8 cellular contexts compared by ENCODE assay signal in genomic region chr17:7213895-7214299, GRCh38. TPM values are rescaled to one million over a fixed set of nuclear protein-coding genes. Genes with fewer than 3 reads are reported as not detected.
DNase-seq lines count a peak whose midpoint lies in the region; ATAC-seq, FAIRE-seq and TF ChIP-seq lines count a peak whose summit lies in the region.

No MANE protein-coding gene starts in this region.

- FAIRE-seq in K562 (lab: Jason Lieb, UNC) = no peak

- H3K27ac ChIP-seq in PC-9 (no peak overlapping the region), K562 (ENCODE audit: extremely low read depth, low read depth, low read length) (no peak overlapping the region; the same call in 2 of the 3 replicates)

- H3K36me3 ChIP-seq in PC-9 (ENCODE audit: low read depth) = no peaks in the 10 kb centered on the region
- H3K36me3 ChIP-seq in K562 (ENCODE audit: control insufficient read depth, insufficient read depth, low read length) = no peaks in the 10 kb centered on the region

- H3K4me3 Mint-ChIP-seq in activated CD4-positive, alpha-beta T cell treated with anti-CD3 and anti-CD28 coated beads, Interleukin-2, amount 10 ng/mL, durations not matched to agents 24 days and 14 days = peak overlapping the region; percentile 96

- peaks cover 18% of the 10 kb centered on the region for H3K27me3 Mint-ChIP-seq in activated CD4-positive, alpha-beta T cell treated with anti-CD3 and anti-CD28 coated beads, Interleukin-2, amount 10 ng/mL, durations not matched to agents 24 days and 14 days

- H2AFZ ChIP-seq in PC-9 = no peak overlapping the region
- H2AFZ ChIP-seq in K562 (ENCODE audit: low read depth, low read length) = no peak overlapping the region

- peaks cover 51% of the 10 kb centered on the region for H3K4me1 Mint-ChIP-seq in activated CD4-positive, alpha-beta T cell treated with anti-CD3 and anti-CD28 coated beads, Interleukin-2, amount 10 ng/mL, durations not matched to agents 24 days and 14 days

- DNase-seq in activated CD4-positive, alpha-beta T cell treated with anti-CD3 and anti-CD28 coated beads, Interleukin-2, amount 10 ng/mL, durations not matched to agents 24 days and 14 days = peak; percentile 92
- DNase-seq in activated CD4-positive, alpha-beta T cell treated with anti-CD3 and anti-CD28 coated beads for 4 hours = no peak
- peak; percentile 32 to 46 for DNase-seq in Kasumi-1 (lab: John Stamatoyannopoulos, UW)
- DNase-seq in PC-9 = peak in 1 of 2 experiments; percentile 83
- peak; percentile 66 to 80 (median 74) for DNase-seq in K562 (ENCODE audit: extremely low read depth in 1 of 4, low spot score in 3 of 4)
- peak; percentile 98 for DNase-seq in retina
- DNase-seq in ureter (ENCODE audit: low spot score) = no peak

- H3K9me2 ChIP-seq in PC-9 (ENCODE audit: insufficient read depth) = no peaks in the 10 kb centered on the region

- 0 out of 2 replicates have a peak, but pooled peaks cover 3% of the 10 kb centered on the region for H3K79me2 ChIP-seq in PC-9 (ENCODE audit: low read depth)
- peaks cover 32% of the 10 kb centered on the region; the same call in 2 of the 3 replicates for H3K79me2 ChIP-seq in K562 (ENCODE audit: control insufficient read depth, insufficient read depth, low read length)

- in situ Hi-C loops in K562 (cut with MboI) = no loop called here

- H3K4me2 ChIP-seq in PC-9 (peak overlapping the region; percentile 20; the same call in 1 of the 2 replicates), K562 (ENCODE audit: insufficient read depth, low read length) (peak overlapping the region; percentile 56)

- peak overlapping the region; percentile 99 for H3K27ac Mint-ChIP-seq in activated CD4-positive, alpha-beta T cell treated with anti-CD3 and anti-CD28 coated beads, Interleukin-2, amount 10 ng/mL, durations not matched to agents 24 days and 14 days

- TF ChIP-seq RAD21 in K562 (CRISPR knock-in tag; conservative IDR thresholded peaks at IDR 0.05 in 1 of 2, IDR thresholded peaks at IDR 0.05 in 1 of 2) = peak in 1 of 2 experiments; percentile 29; a peak in 1 of 4 replicates

- intact Hi-C loops in activated CD4-positive, alpha-beta T cell treated with anti-CD3 and anti-CD28 coated beads, Interleukin-2, amount 10 ng/mL, durations not matched to agents 24 days and 14 days (cut with micrococcal nuclease) = loop anchor here (1.0 to 2.0 kb wide), 4 partner anchors 9 to 93 kb away; partner anchors contain the start of genes EIF5A, ELP5 and PHF23
- intact Hi-C loops in PC-9 (cut with micrococcal nuclease; ENCODE audit: unreplicated experiment) = loop anchor here (1.0 to 2.0 kb wide), 2 partner anchors 25 to 167 kb away; partner anchors contain the start of gene PHF23
- intact Hi-C loops in K562 (cut with micrococcal nuclease) = no loop called here

- H3K9me1 ChIP-seq in K562 (ENCODE audit: control insufficient read depth, insufficient read depth, low read length) = no peaks in the 10 kb centered on the region

- CTCF ChIA-PET in PC-9 (lab: Charles Lee) = interaction anchor here (0.6 to 0.8 kb wide), 4 partner anchors 17 to 265 kb away, joined by 3 to 8 read pairs (median 4); no protein-coding TSS in a partner anchor
- CTCF ChIA-PET in K562 (lab: Yijun Ruan, JAX; ENCODE audit: low intra/inter-chr PET ratio) = no interaction called here

- ATAC-seq in K562 = peak; percentile 16

- 9% methylated on average over 14 of the region's 15 CpGs for WGBS in K562 (ENCODE audit: insufficient coverage, low coverage, missing lambda C conversion rate)

- TF ChIP-seq EP300 in K562 (IDR thresholded peaks at IDR 0.05; ENCODE audit: low read length) = no peak

- POLR2A ChIA-PET in PC-9 (lab: Charles Lee; ENCODE audit: unreplicated experiment) (interaction anchor here (0.6 kb wide), 1 partner anchor 168 kb away, joined by 5 read pairs; no protein-coding TSS in a partner anchor), K562 (lab: Yijun Ruan, JAX) (interaction anchor here (0.6 to 1.3 kb wide), 2 partner anchors 29 to 436 kb away, joined by 3 to 4 read pairs; partner anchors contain the start of gene GABARAP)

- H4K20me1 ChIP-seq in PC-9 (ENCODE audit: insufficient read depth) (no peaks in the 10 kb centered on the region), K562 (replicated peaks; ENCODE audit: control insufficient read depth, insufficient read depth, low read length) (no peaks in the 10 kb centered on the region; the same call in 1 of the 2 replicates)

- H3K27me3 ChIP-seq in PC-9 (ENCODE audit: insufficient read depth, low read depth) (no peaks in the 10 kb centered on the region), K562 (ENCODE audit: control insufficient read depth in 2 of 2, insufficient read depth in 2 of 2, low read length in 2 of 2) (no peaks in the 10 kb centered on the region)

- peaks cover 2% of the 10 kb centered on the region for H3K36me3 Mint-ChIP-seq in activated CD4-positive, alpha-beta T cell treated with anti-CD3 and anti-CD28 coated beads, Interleukin-2, amount 10 ng/mL, durations not matched to agents 24 days and 14 days (ENCODE audit: low read depth)

- peak overlapping the region; percentile 52; the same call in 1 of the 2 replicates for H3K4me3 ChIP-seq in PC-9
- peak overlapping the region; percentile 2; the same call in 1 of the 2 replicates for H3K4me3 ChIP-seq in K562
- H3K4me3 ChIP-seq in iPS-11a (ENCODE audit: low read depth, low read length) = peak overlapping the region; percentile 41

- no peak for TF ChIP-seq POLR2A in K562 (conservative IDR thresholded peaks at IDR 0.05)

- TF ChIP-seq CTCF in PC-9 (conservative IDR thresholded peaks at IDR 0.05) (peak; percentile 55; the same call in 1 of the 2 replicates), K562 (IDR thresholded peaks at IDR 0.05 in 2 of 3, conservative IDR thresholded peaks at IDR 0.05 in 1 of 3; ENCODE audit: insufficient read depth in 2 of 3, low read depth in 1 of 3, low read length in 3 of 3) (peak; percentile 47 to 60 (median 49); a peak in 5 of 6 replicates)

- H3K9me3 ChIP-seq in PC-9 (ENCODE audit: insufficient read depth, low read depth) (no peaks in the 10 kb centered on the region), K562 (replicated peaks; ENCODE audit: control insufficient read depth, insufficient read depth, low read depth, low read length) (no peaks in the 10 kb centered on the region)

- H3K9me3 Mint-ChIP-seq in activated CD4-positive, alpha-beta T cell treated with anti-CD3 and anti-CD28 coated beads, Interleukin-2, amount 10 ng/mL, durations not matched to agents 24 days and 14 days = no peaks in the 10 kb centered on the region

- BruUV-seq in PC-9 (replicated peaks; lab: Mats Ljungman, UMichigan) = no TSS peak
- BruUV-seq in K562 (replicated peaks; lab: Mats Ljungman, UMichigan) = no TSS peak

- H3K4me1 ChIP-seq in PC-9 (replicated peaks; ENCODE audit: insufficient read depth) (peaks cover 14% of the 10 kb centered on the region), K562 (replicated peaks in 1 of 2; ENCODE audit: control insufficient read depth in 2 of 2, insufficient read depth in 2 of 2, low read length in 2 of 2) (peaks cover 28 to 38% of the 10 kb centered on the region in 2 experiments)

- no peak overlapping the region for H3K9ac ChIP-seq in K562 (ENCODE audit: insufficient read depth in 1 of 2, low read depth in 2 of 2, low read length in 2 of 2)

- peaks cover 23% of the 10 kb centered on the region; the same call in 1 of the 2 replicates for H3F3A ChIP-seq in PC-9 (ENCODE audit: insufficient read depth, low read depth)

RNA-seq across cellular contexts. Expression of gene DLG4, which starts 5.7 kb away (rescaled TPM):
- 12.4 and 14.0 TPM in 2 replicates for total RNA-seq in activated CD4-positive, alpha-beta T cell treated with anti-CD3 and anti-CD28 coated beads, Interleukin-2, amount 10 ng/mL, durations not matched to agents 24 days and 14 days
- total RNA-seq in PC-9 (2021) (27.1 and 32.8 TPM in 2 replicates), K562 (2014; rRNA removed) (4.1 and 4.9 TPM in 2 replicates), K562 (2014; rRNA removed; fragmentation: Illumina TruSeq; extraction: Trizol) (2.2 and 3.1 TPM in 2 replicates), K562 (2015; rRNA removed; fragmentation: Illumina TruSeq; extraction: Trizol) (4.0 and 4.1 TPM in 2 replicates), K562 (2021) (8.8 and 12.0 TPM in 2 replicates), ureter (26.8 TPM)
- total RNA-seq in K562 (2011; cell fraction: chromatin; rRNA removed; ENCODE audit: low replicate concordance) = 43.5 and 75.5 TPM in 2 replicates
- total RNA-seq in K562 (2011; cell fraction: nucleolus; rRNA removed) = 21.5 and 23.8 TPM in 2 replicates
- total RNA-seq in K562 (2011; cell fraction: nucleoplasm; rRNA removed) = 31.9 and 46.3 TPM in 2 replicates
- polyA plus RNA-seq in K562 (2011; rRNA removed) (4.6 and 9.8 TPM in 2 replicates), K562 (2014; fragmentation: Illumina TruSeq; extraction: Trizol) (6.3 and 7.8 TPM in 2 replicates), K562 (2014; fragmentation: Nextera tagmentation; extraction: Ambion mirVana) (under 1 TPM; 0.03 to 0.07 TPM), K562 (2014; rRNA removed) (6.6 and 8.5 TPM in 2 replicates)
- polyA plus RNA-seq in K562 (2011; cell fraction: cytosol; rRNA removed) = 4.1 and 4.3 TPM in 2 replicates
- 29.5 and 39.7 TPM in 2 replicates for polyA plus RNA-seq in K562 (2011; cell fraction: nucleus; rRNA removed)
- polyA plus RNA-seq in K562 (2012) = 11.6 and 11.9 TPM in 2 replicates
- 4.0 and 5.2 TPM in 2 replicates for polyA minus RNA-seq in K562 (2011; rRNA and poly(A)+ RNA removed)
- 4.9 and 5.7 TPM in 2 replicates for polyA minus RNA-seq in K562 (2011; cell fraction: cytosol; rRNA and poly(A)+ RNA removed)
- 7.0 and 8.4 TPM in 2 replicates for polyA minus RNA-seq in K562 (2011; cell fraction: nucleus; rRNA and poly(A)+ RNA removed)

RNA-seq across cellular contexts. Expression of gene ACADVL, which starts 5.8 kb away (rescaled TPM):
- total RNA-seq in activated CD4-positive, alpha-beta T cell treated with anti-CD3 and anti-CD28 coated beads, Interleukin-2, amount 10 ng/mL, durations not matched to agents 24 days and 14 days = 244 and 267 TPM in 2 replicates
- total RNA-seq in PC-9 (2021) (531 and 604 TPM in 2 replicates), K562 (2014; rRNA removed) (214 and 235 TPM in 2 replicates), K562 (2014; rRNA removed; fragmentation: Illumina TruSeq; extraction: Trizol) (87.0 and 117 TPM in 2 replicates), K562 (2015; rRNA removed; fragmentation: Illumina TruSeq; extraction: Trizol) (180 and 194 TPM in 2 replicates), K562 (2021) (283 and 313 TPM in 2 replicates), ureter (855 TPM)
- 1,164 and 2,824 TPM in 2 replicates for total RNA-seq in K562 (2011; cell fraction: chromatin; rRNA removed; ENCODE audit: low replicate concordance)
- 1,687 and 1,801 TPM in 2 replicates for total RNA-seq in K562 (2011; cell fraction: nucleolus; rRNA removed)
- 1,262 and 1,361 TPM in 2 replicates for total RNA-seq in K562 (2011; cell fraction: nucleoplasm; rRNA removed)
- polyA plus RNA-seq in K562 (2011; rRNA removed) (261 and 459 TPM in 2 replicates), K562 (2014; fragmentation: Illumina TruSeq; extraction: Trizol) (241 and 269 TPM in 2 replicates), K562 (2014; fragmentation: Nextera tagmentation; extraction: Ambion mirVana) (10 to 100 TPM; 25.5 to 46.2 TPM), K562 (2014; rRNA removed) (376 and 449 TPM in 2 replicates)
- 206 and 297 TPM in 2 replicates for polyA plus RNA-seq in K562 (2011; cell fraction: cytosol; rRNA removed)
- polyA plus RNA-seq in K562 (2011; cell fraction: nucleus; rRNA removed) = 4,218 and 4,978 TPM in 2 replicates
- 380 and 644 TPM in 2 replicates for polyA plus RNA-seq in K562 (2012)
- polyA minus RNA-seq in K562 (2011; rRNA and poly(A)+ RNA removed) = 93.6 and 95.1 TPM in 2 replicates
- polyA minus RNA-seq in K562 (2011; cell fraction: cytosol; rRNA and poly(A)+ RNA removed) = 82.1 and 82.9 TPM in 2 replicates
- polyA minus RNA-seq in K562 (2011; cell fraction: nucleus; rRNA and poly(A)+ RNA removed) = 363 and 519 TPM in 2 replicates

RNA-seq across cellular contexts. Expression of gene DVL2, which starts 20.4 kb away (rescaled TPM):
- total RNA-seq in activated CD4-positive, alpha-beta T cell treated with anti-CD3 and anti-CD28 coated beads, Interleukin-2, amount 10 ng/mL, durations not matched to agents 24 days and 14 days = 71.1 and 77.7 TPM in 2 replicates
- total RNA-seq in PC-9 (2021) = 77.9 and 86.8 TPM in 2 replicates
- 108 and 173 TPM in 2 replicates for total RNA-seq in K562 (2011; cell fraction: chromatin; rRNA removed; ENCODE audit: low replicate concordance)
- 80.7 and 98.4 TPM in 2 replicates for total RNA-seq in K562 (2011; cell fraction: nucleolus; rRNA removed)
- total RNA-seq in K562 (2011; cell fraction: nucleoplasm; rRNA removed) = 85.2 and 125 TPM in 2 replicates
- 39.1 and 42.9 TPM in 2 replicates for total RNA-seq in K562 (2014; rRNA removed)
- 10.7 and 12.0 TPM in 2 replicates for total RNA-seq in K562 (2014; rRNA removed; fragmentation: Illumina TruSeq; extraction: Trizol)
- total RNA-seq in K562 (2015; rRNA removed; fragmentation: Illumina TruSeq; extraction: Trizol) = 24.3 and 25.9 TPM in 2 replicates
- total RNA-seq in K562 (2021) = 44.6 and 49.5 TPM in 2 replicates
- polyA plus RNA-seq in K562 (2011; rRNA removed) = 3.9 and 7.2 TPM in 2 replicates
- 6.9 and 7.1 TPM in 2 replicates for polyA plus RNA-seq in K562 (2011; cell fraction: cytosol; rRNA removed)
- polyA plus RNA-seq in K562 (2011; cell fraction: nucleus; rRNA removed) = 34.8 and 49.0 TPM in 2 replicates
- polyA plus RNA-seq in K562 (2012) = 45.7 and 51.8 TPM in 2 replicates
- polyA plus RNA-seq in K562 (2014; fragmentation: Illumina TruSeq; extraction: Trizol) = 34.0 and 35.5 TPM in 2 replicates
- 1 to 10 TPM; 1.3 TPM for polyA plus RNA-seq in K562 (2014; fragmentation: Nextera tagmentation; extraction: Ambion mirVana)
- 25.8 and 28.5 TPM in 2 replicates for polyA plus RNA-seq in K562 (2014; rRNA removed)
- 11.9 and 13.2 TPM in 2 replicates for polyA minus RNA-seq in K562 (2011; rRNA and poly(A)+ RNA removed)
- polyA minus RNA-seq in K562 (2011; cell fraction: cytosol; rRNA and poly(A)+ RNA removed) = 9.1 and 20.8 TPM in 2 replicates
- polyA minus RNA-seq in K562 (2011; cell fraction: nucleus; rRNA and poly(A)+ RNA removed) = 30.4 and 34.9 TPM in 2 replicates
- total RNA-seq in ureter = 38.4 TPM

RNA-seq across cellular contexts. Expression of gene PHF23, which starts 25.4 kb away (rescaled TPM):
- 46.2 and 51.7 TPM in 2 replicates for total RNA-seq in activated CD4-positive, alpha-beta T cell treated with anti-CD3 and anti-CD28 coated beads, Interleukin-2, amount 10 ng/mL, durations not matched to agents 24 days and 14 days
- 64.5 and 65.8 TPM in 2 replicates for total RNA-seq in PC-9 (2021)
- total RNA-seq in K562 (2011; cell fraction: chromatin; rRNA removed; ENCODE audit: low replicate concordance) = 21.4 and 38.4 TPM in 2 replicates
- 20.0 and 20.1 TPM in 2 replicates for total RNA-seq in K562 (2011; cell fraction: nucleolus; rRNA removed)
- 23.5 and 23.7 TPM in 2 replicates for total RNA-seq in K562 (2011; cell fraction: nucleoplasm; rRNA removed)
- 39.0 and 49.9 TPM in 2 replicates for total RNA-seq in K562 (2014; rRNA removed)
- 27.8 and 28.1 TPM in 2 replicates for total RNA-seq in K562 (2014; rRNA removed; fragmentation: Illumina TruSeq; extraction: Trizol)
- total RNA-seq in K562 (2015; rRNA removed; fragmentation: Illumina TruSeq; extraction: Trizol) = 50.1 and 51.1 TPM in 2 replicates
- total RNA-seq in K562 (2021) = 33.7 and 38.6 TPM in 2 replicates
- 25.0 and 32.7 TPM in 2 replicates for polyA plus RNA-seq in K562 (2011; rRNA removed)
- polyA plus RNA-seq in K562 (2011; cell fraction: cytosol; rRNA removed) = 20.0 and 33.8 TPM in 2 replicates
- polyA plus RNA-seq in K562 (2011; cell fraction: nucleus; rRNA removed) = 16.8 and 28.4 TPM in 2 replicates
- 27.6 and 38.6 TPM in 2 replicates for polyA plus RNA-seq in K562 (2012)
- polyA plus RNA-seq in K562 (2014; fragmentation: Illumina TruSeq; extraction: Trizol) = 53.1 and 87.5 TPM in 2 replicates
- 1 to 10 TPM; 7.4 TPM for polyA plus RNA-seq in K562 (2014; fragmentation: Nextera tagmentation; extraction: Ambion mirVana)
- 34.1 and 36.1 TPM in 2 replicates for polyA plus RNA-seq in K562 (2014; rRNA removed)
- polyA minus RNA-seq in K562 (2011; rRNA and poly(A)+ RNA removed) = 20.2 and 26.4 TPM in 2 replicates
- polyA minus RNA-seq in K562 (2011; cell fraction: cytosol; rRNA and poly(A)+ RNA removed) = 14.2 and 19.9 TPM in 2 replicates
- polyA minus RNA-seq in K562 (2011; cell fraction: nucleus; rRNA and poly(A)+ RNA removed) = 7.1 and 10.6 TPM in 2 replicates
- 37.6 TPM for total RNA-seq in ureter

RNA-seq across cellular contexts. Expression of gene GABARAP, which starts 28.4 kb away (rescaled TPM):
- total RNA-seq in activated CD4-positive, alpha-beta T cell treated with anti-CD3 and anti-CD28 coated beads, Interleukin-2, amount 10 ng/mL, durations not matched to agents 24 days and 14 days = 124 and 126 TPM in 2 replicates
- 424 and 457 TPM in 2 replicates for total RNA-seq in PC-9 (2021)
- total RNA-seq in K562 (2011; cell fraction: chromatin; rRNA removed; ENCODE audit: low replicate concordance) = 24.6 and 29.6 TPM in 2 replicates
- 22.9 and 27.7 TPM in 2 replicates for total RNA-seq in K562 (2011; cell fraction: nucleolus; rRNA removed)
- 36.2 and 50.7 TPM in 2 replicates for total RNA-seq in K562 (2011; cell fraction: nucleoplasm; rRNA removed)
- 47.5 and 75.8 TPM in 2 replicates for total RNA-seq in K562 (2014; rRNA removed)
- total RNA-seq in K562 (2014; rRNA removed; fragmentation: Illumina TruSeq; extraction: Trizol) = 104 and 117 TPM in 2 replicates
- total RNA-seq in K562 (2015; rRNA removed; fragmentation: Illumina TruSeq; extraction: Trizol) = 114 TPM in 2 replicates
- 152 and 155 TPM in 2 replicates for total RNA-seq in K562 (2021)
- polyA plus RNA-seq in K562 (2011; rRNA removed) = 152 and 170 TPM in 2 replicates
- polyA plus RNA-seq in K562 (2011; cell fraction: cytosol; rRNA removed) = 165 and 263 TPM in 2 replicates
- polyA plus RNA-seq in K562 (2011; cell fraction: nucleus; rRNA removed) = 57.4 and 88.4 TPM in 2 replicates
- polyA plus RNA-seq in K562 (2012) = 192 and 504 TPM in 2 replicates
- 309 and 373 TPM in 2 replicates for polyA plus RNA-seq in K562 (2014; fragmentation: Illumina TruSeq; extraction: Trizol)
- polyA plus RNA-seq in K562 (2014; fragmentation: Nextera tagmentation; extraction: Ambion mirVana) = 100 to 1,000 TPM; 246 to 279 TPM
- polyA plus RNA-seq in K562 (2014; rRNA removed) = 130 and 135 TPM in 2 replicates
- polyA minus RNA-seq in K562 (2011; rRNA and poly(A)+ RNA removed) = 102 and 103 TPM in 2 replicates
- 54.3 and 65.2 TPM in 2 replicates for polyA minus RNA-seq in K562 (2011; cell fraction: cytosol; rRNA and poly(A)+ RNA removed)
- polyA minus RNA-seq in K562 (2011; cell fraction: nucleus; rRNA and poly(A)+ RNA removed) = 10.8 and 28.3 TPM in 2 replicates
- 453 TPM for total RNA-seq in ureter

Comparison
In these comparisons a context has a peak if more than half of its experiments do, and no peak if none do; other contexts are left out.
1. DNase-seq: peak in activated CD4-positive, alpha-beta T cell treated with anti-CD3 and anti-CD28 coated beads, Interleukin-2, amount 10 ng/mL, durations not matched to agents 24 days and 14 days (single experiment), Kasumi-1 (2 of 2), K562 (4 of 4) and retina (single experiment); none in activated CD4-positive, alpha-beta T cell treated with anti-CD3 and anti-CD28 coated beads for 4 hours (0 of 2) and ureter (single experiment).
2. H3K4me3 ChIP-seq: peak in every context shown above with its lines; median percentile 52 in PC-9; 41 in iPS-11a; 2 in K562.